In the genomic region with DNA sequence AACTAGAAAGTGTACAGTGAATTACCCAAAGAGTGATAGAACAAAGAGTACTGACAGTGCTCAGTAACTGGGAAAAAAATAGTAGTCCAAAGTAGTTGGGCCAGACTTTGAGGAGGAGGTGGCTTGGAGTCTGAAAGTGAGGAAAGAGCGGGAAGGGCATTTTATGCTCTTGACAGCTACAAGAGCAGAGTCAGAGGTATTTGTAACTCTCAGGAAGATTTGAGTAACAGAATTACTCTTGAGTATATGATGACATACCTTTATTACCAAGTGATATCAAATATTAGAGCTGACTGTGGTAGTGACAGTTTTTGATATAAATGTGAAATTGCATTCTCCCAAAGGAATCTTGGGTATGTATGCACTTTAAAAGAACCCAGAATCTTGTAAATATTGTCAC, we compare ENCODE assay signal across 8 cellular contexts. TPM values are rescaled to one million over a fixed set of nuclear protein-coding genes. Genes with fewer than 3 reads are reported as not detected.
DNase-seq lines count a peak whose midpoint lies in the region; ATAC-seq and TF ChIP-seq lines count a peak whose summit lies in the region.

No MANE protein-coding gene starts in this region.

- peak overlapping the region; percentile 98 for H3K4me3 ChIP-seq in kidney epithelial cell (ENCODE audit: low read depth, low read length)

- H3K4me1 Mint-ChIP-seq in stimulated activated naive CD8-positive, alpha-beta T cell treated with anti-CD3 and anti-CD28 coated beads, Interleukin-15, Interleukin-2, amounts not matched to agents 100 ng/mL and 50 ng/mL, for 24 hours (ENCODE audit: low read depth) = peaks cover 64% of the 10 kb centered on the region
- peaks cover 39% of the 10 kb centered on the region for H3K4me1 Mint-ChIP-seq in activated naive CD8-positive, alpha-beta T cell treated with anti-CD3 and anti-CD28 coated beads, Interleukin-2, amount 10 ng/mL, durations not matched to agents 7 days and 5 days

- no peak overlapping the region for H3K27ac Mint-ChIP-seq in stimulated activated naive CD8-positive, alpha-beta T cell treated with anti-CD3 and anti-CD28 coated beads, Interleukin-15, Interleukin-2, amounts not matched to agents 100 ng/mL and 50 ng/mL, for 24 hours
- no peak overlapping the region for H3K27ac Mint-ChIP-seq in activated naive CD8-positive, alpha-beta T cell treated with anti-CD3 and anti-CD28 coated beads, Interleukin-2, amount 10 ng/mL, durations not matched to agents 7 days and 5 days

- no peaks in the 10 kb centered on the region for H3K36me3 ChIP-seq in kidney epithelial cell (ENCODE audit: control insufficient read depth, insufficient read depth, low read length)

- H3K9me3 Mint-ChIP-seq in stimulated activated naive CD8-positive, alpha-beta T cell treated with anti-CD3 and anti-CD28 coated beads, Interleukin-15, Interleukin-2, amounts not matched to agents 100 ng/mL and 50 ng/mL, for 24 hours = no peaks in the 10 kb centered on the region
- H3K9me3 Mint-ChIP-seq in activated naive CD8-positive, alpha-beta T cell treated with anti-CD3 and anti-CD28 coated beads, Interleukin-2, amount 10 ng/mL, durations not matched to agents 7 days and 5 days = no peaks in the 10 kb centered on the region

- peaks cover 7% of the 10 kb centered on the region for H3K36me3 Mint-ChIP-seq in stimulated activated naive CD8-positive, alpha-beta T cell treated with anti-CD3 and anti-CD28 coated beads, Interleukin-15, Interleukin-2, amounts not matched to agents 100 ng/mL and 50 ng/mL, for 24 hours (ENCODE audit: low read depth)
- peaks cover 16% of the 10 kb centered on the region for H3K36me3 Mint-ChIP-seq in activated naive CD8-positive, alpha-beta T cell treated with anti-CD3 and anti-CD28 coated beads, Interleukin-2, amount 10 ng/mL, durations not matched to agents 7 days and 5 days

- peak overlapping the region; percentile 94 for H3K4me3 Mint-ChIP-seq in stimulated activated naive CD8-positive, alpha-beta T cell treated with anti-CD3 and anti-CD28 coated beads, Interleukin-15, Interleukin-2, amounts not matched to agents 100 ng/mL and 50 ng/mL, for 24 hours
- H3K4me3 Mint-ChIP-seq in activated naive CD8-positive, alpha-beta T cell treated with anti-CD3 and anti-CD28 coated beads, Interleukin-2, amount 10 ng/mL, durations not matched to agents 7 days and 5 days = peak overlapping the region; percentile 99

- no peaks in the 10 kb centered on the region for H3K27me3 ChIP-seq in kidney epithelial cell (ENCODE audit: control insufficient read depth, insufficient read depth, low read length)

- no peak for TF ChIP-seq CTCF in kidney epithelial cell (IDR thresholded peaks at IDR 0.05; ENCODE audit: insufficient read depth, low read length, poor library complexity, severe bottlenecking)

- POLR2A ChIA-PET in activated naive CD8-positive, alpha-beta T cell treated with anti-CD3 and anti-CD28 coated beads, Interleukin-2, amount 10 ng/mL, durations not matched to agents 7 days and 5 days (lab: Charles Lee) = interaction anchor here (1.1 kb wide), 1 partner anchor 10 kb away, joined by 3 read pairs; no protein-coding TSS in a partner anchor

- intact Hi-C loops in sciatic nerve (cut with DNase I) = no loop called here

- ATAC-seq in stimulated activated naive CD8-positive, alpha-beta T cell treated with anti-CD3 and anti-CD28 coated beads, Interleukin-15, Interleukin-2, amounts not matched to agents 100 U/mL and 50 U/mL, for 24 hours = no peak
- no peak for ATAC-seq in activated naive CD8-positive, alpha-beta T cell treated with anti-CD3 and anti-CD28 coated beads, Interleukin-2, amount 10 ng/mL, durations not matched to agents 7 days and 5 days (ENCODE audit: low read depth)
- ATAC-seq in GM21576 (IDR thresholded peaks at IDR 0.05; ENCODE audit: unreplicated experiment) (no peak), sciatic nerve (no peak)

- no peak for DNase-seq in stimulated activated naive CD8-positive, alpha-beta T cell treated with anti-CD3 and anti-CD28 coated beads, Interleukin-15, Interleukin-2, amounts not matched to agents 100 U/mL and 50 U/mL, for 24 hours
- no peak for DNase-seq in activated naive CD8-positive, alpha-beta T cell treated with anti-CD3 and anti-CD28 coated beads, Interleukin-2, amount 10 ng/mL, durations not matched to agents 7 days and 5 days
- DNase-seq in kidney epithelial cell (ENCODE audit: low read depth) (no peak), NCI-H1048 (lab: John Stamatoyannopoulos, UW) (no peak), NAMALWA (ENCODE audit: low spot score) (no peak), sciatic nerve (ENCODE audit: low spot score) (no peak)

- H3K27me3 Mint-ChIP-seq in stimulated activated naive CD8-positive, alpha-beta T cell treated with anti-CD3 and anti-CD28 coated beads, Interleukin-15, Interleukin-2, amounts not matched to agents 100 ng/mL and 50 ng/mL, for 24 hours = no peaks in the 10 kb centered on the region
- no peaks in the 10 kb centered on the region for H3K27me3 Mint-ChIP-seq in activated naive CD8-positive, alpha-beta T cell treated with anti-CD3 and anti-CD28 coated beads, Interleukin-2, amount 10 ng/mL, durations not matched to agents 7 days and 5 days

RNA-seq across cellular contexts. Expression of gene SLAIN2, which starts 2.2 kb away (rescaled TPM):
- 10 to 100 TPM; 63.7 to 66.1 TPM for total RNA-seq in activated naive CD8-positive, alpha-beta T cell treated with anti-CD3 and anti-CD28 coated beads, Interleukin-2, amount 10 ng/mL, durations not matched to agents 7 days and 5 days
- 104 and 109 TPM in 2 replicates for total RNA-seq in kidney epithelial cell
- total RNA-seq in sciatic nerve = 103 TPM
